Comparison of ENCODE assay signal across 19 cellular contexts in the genomic region with DNA sequence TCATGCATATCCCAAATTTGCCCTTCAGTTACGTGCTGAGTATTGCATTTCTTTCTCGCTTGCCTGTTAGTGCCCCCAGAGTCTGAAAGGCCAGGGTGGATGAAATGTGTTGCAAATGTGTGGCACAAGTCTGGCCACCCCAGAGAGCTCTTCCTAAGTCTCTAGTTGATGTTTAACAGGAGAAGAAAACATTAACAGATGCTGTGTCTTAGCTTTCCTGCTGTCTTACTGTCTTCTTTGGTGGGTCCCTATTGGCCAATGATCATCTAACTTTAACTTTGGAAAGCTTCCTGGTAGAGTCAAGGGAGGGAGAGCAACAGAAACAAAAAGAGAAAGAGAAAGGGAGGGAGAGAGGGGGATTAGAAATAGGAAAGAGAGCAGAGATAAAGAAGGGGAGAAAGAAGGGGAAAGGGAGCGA.
DNase-seq lines count a peak whose midpoint lies in the region; ATAC-seq and TF ChIP-seq lines count a peak whose summit lies in the region.
"Had no signal": no experiment of that assay in that cellular context is flagged by ENCODE, and none has a peak within 500 bp of the region (broad histone marks: within the 10 kb centered on the region; RNA-seq: fewer than 3 reads in every experiment).

No MANE protein-coding gene starts in this region.

- H3K27ac ChIP-seq in GM23338 (ENCODE audit: low read depth) (no peak overlapping the region), fibroblast of lung (ENCODE audit: insufficient read depth, low read length) (no peak overlapping the region), neuronal stem cell (replicated peaks; ENCODE audit: low read length) (no peak overlapping the region)
- H3K27ac ChIP-seq: breast epithelium had no signal

- H3K4ac ChIP-seq in neuronal stem cell (ENCODE audit: low read length) = no peak overlapping the region

- peak; percentile 67 for ATAC-seq in GM23338
- no peak for ATAC-seq in HG02623 (IDR thresholded peaks at IDR 0.05; ENCODE audit: unreplicated experiment)
- ATAC-seq: Right ventricle myocardium inferior; stimulated activated naive CD8-positive, alpha-beta T cell treated with anti-CD3 and anti-CD28 coated beads, Interleukin-15, amount 100 ng/mL, for 72 hours had no signal

- no peak overlapping the region for H2AK5ac ChIP-seq in neuronal stem cell (ENCODE audit: low read depth, low read length)

- TF ChIP-seq CTCF in GM23338 (conservative IDR thresholded peaks at IDR 0.05; ENCODE audit: low read depth in 2 of 2) (no peak), fibroblast of lung (conservative IDR thresholded peaks at IDR 0.05 in 1 of 2, IDR thresholded peaks at IDR 0.05 in 1 of 2; ENCODE audit: low read depth in 1 of 2, low read length in 2 of 2) (no peak)

- H3K36me3 ChIP-seq in GM23338 (ENCODE audit: insufficient read depth) (no peaks in the 10 kb centered on the region), fibroblast of lung (ENCODE audit: control insufficient read depth, insufficient read depth, low read length) (no peaks in the 10 kb centered on the region), neuronal stem cell (replicated peaks in 1 of 2; ENCODE audit: control insufficient read depth in 2 of 2, insufficient read depth in 2 of 2, low read length in 2 of 2) (no peaks in the 10 kb centered on the region)
- H3K36me3 ChIP-seq: BE2C, breast epithelium, MG63 had no signal

- no peaks in the 10 kb centered on the region for H3K79me1 ChIP-seq in neuronal stem cell (ENCODE audit: low read depth, low read length)

- H2BK5ac ChIP-seq in neuronal stem cell (ENCODE audit: low read length) = no peak overlapping the region

- no peaks in the 10 kb centered on the region for H3K79me2 ChIP-seq in GM23338 (replicated peaks; ENCODE audit: insufficient read depth)
- H3K79me2 ChIP-seq in fibroblast of lung (ENCODE audit: control insufficient read depth, insufficient read depth, low read length) = no peaks in the 10 kb centered on the region

- no peak overlapping the region for H3K4me3 Mint-ChIP-seq in GM23338
- H3K4me3 Mint-ChIP-seq: activated naive CD8-positive, alpha-beta T cell treated with anti-CD3 and anti-CD28 coated beads for 36 hours; memory B cell; stimulated activated naive CD8-positive, alpha-beta T cell treated with anti-CD3 and anti-CD28 coated beads, Interleukin-15, amount 100 ng/mL, for 72 hours had no signal

- H3K4me3 ChIP-seq in GM23338 = no peak overlapping the region
- no peak overlapping the region for H3K4me3 ChIP-seq in fibroblast of lung (replicated peaks in 1 of 4; ENCODE audit: control extremely low read depth in 1 of 4, insufficient read depth in 1 of 4, low read depth in 3 of 4, low read length in 4 of 4)
- no peak overlapping the region for H3K4me3 ChIP-seq in neuronal stem cell (ENCODE audit: low read length in 2 of 2)
- H3K4me3 ChIP-seq: breast epithelium, MG63 had no signal

- WGBS in neuronal stem cell (ENCODE audit: extremely low coverage in 2 of 2, insufficient read length in 2 of 2, insufficient replicate concordance in 1 of 2), 2 donors = no CpG with 5 or more reads among the region's 3 CpGs

- H3K23ac ChIP-seq in neuronal stem cell (ENCODE audit: low read depth, low read length, poor library complexity) = no peak overlapping the region

- H2BK15ac ChIP-seq in neuronal stem cell (ENCODE audit: low read length) = no peak overlapping the region

- no peak overlapping the region for H4K91ac ChIP-seq in neuronal stem cell (ENCODE audit: low read depth, low read length, poor library complexity)

- H4K8ac ChIP-seq in neuronal stem cell (ENCODE audit: low read depth, low read length) = no peak overlapping the region

- H3K36me3 Mint-ChIP-seq in GM23338 (ENCODE audit: low read depth) = no peaks in the 10 kb centered on the region
- H3K36me3 Mint-ChIP-seq: activated naive CD8-positive, alpha-beta T cell treated with anti-CD3 and anti-CD28 coated beads for 36 hours; memory B cell had no signal

- no peak overlapping the region for H3K18ac ChIP-seq in neuronal stem cell (ENCODE audit: low read length)

- H3K4me1 Mint-ChIP-seq in GM23338 = peaks cover 21% of the 10 kb centered on the region
- H3K4me1 Mint-ChIP-seq: activated naive CD8-positive, alpha-beta T cell treated with anti-CD3 and anti-CD28 coated beads for 36 hours; memory B cell; stimulated activated naive CD8-positive, alpha-beta T cell treated with anti-CD3 and anti-CD28 coated beads, Interleukin-15, amount 100 ng/mL, for 72 hours had no signal

- no peak overlapping the region for H2BK12ac ChIP-seq in neuronal stem cell (ENCODE audit: low read length)

- peak; percentile 25 for DNase-seq in GM23338 (ENCODE audit: low spot score)
- DNase-seq in NCI-H82 (lab: John Stamatoyannopoulos, UW) = peak; percentile 64
- DNase-seq in fibroblast of lung (ENCODE audit: low read depth in 2 of 2) = no peak
- no peak for DNase-seq in neuronal stem cell (ENCODE audit: low spot score)
- DNase-seq in NCI-H1092 (lab: John Stamatoyannopoulos, UW) = no peak
- DNase-seq in effector CD4-positive, alpha-beta T cell = no peak
- DNase-seq: activated CD4-positive, alpha-beta T cell treated with anti-CD3 and anti-CD28 coated beads for 48 hours; activated naive CD8-positive, alpha-beta T cell treated with anti-CD3 and anti-CD28 coated beads for 36 hours; activated T-cell treated with anti-CD3 and anti-CD28 coated beads for 4 hours; BE2C; HCEC 1CT; MG63; NCI-H2081; NCI-H774; stimulated activated naive CD8-positive, alpha-beta T cell treated with anti-CD3 and anti-CD28 coated beads, Interleukin-15, amount 100 ng/mL, for 72 hours had no signal

- H3K9me3 Mint-ChIP-seq in GM23338 = peaks cover 2% of the 10 kb centered on the region; the same call in 1 of the 3 replicates
- H3K9me3 Mint-ChIP-seq: activated naive CD8-positive, alpha-beta T cell treated with anti-CD3 and anti-CD28 coated beads for 36 hours; stimulated activated naive CD8-positive, alpha-beta T cell treated with anti-CD3 and anti-CD28 coated beads, Interleukin-15, amount 100 ng/mL, for 72 hours had no signal

- H4K20me1 ChIP-seq in GM23338 (replicated peaks; ENCODE audit: insufficient read depth) = no peaks in the 10 kb centered on the region
- H4K20me1 ChIP-seq in fibroblast of lung (ENCODE audit: control insufficient read depth, extremely low read depth, insufficient read depth, low read length) = no peaks in the 10 kb centered on the region

- H3K27me3 Mint-ChIP-seq in GM23338 (ENCODE audit: insufficient read depth, low read depth, poor library complexity) = peaks cover 5% of the 10 kb centered on the region
- H3K27me3 Mint-ChIP-seq: memory B cell; stimulated activated naive CD8-positive, alpha-beta T cell treated with anti-CD3 and anti-CD28 coated beads, Interleukin-15, amount 100 ng/mL, for 72 hours had no signal

- H2AFZ ChIP-seq in GM23338 (peak overlapping the region; percentile 87), fibroblast of lung (ENCODE audit: low read length) (peak overlapping the region; percentile 37), neuronal stem cell (ENCODE audit: low read length) (peak overlapping the region; percentile 83)

- no peak overlapping the region for H3K9ac ChIP-seq in fibroblast of lung (ENCODE audit: insufficient read depth, low read length)
- H3K9ac ChIP-seq in neuronal stem cell (ENCODE audit: low read depth, low read length, poor library complexity) = no peak overlapping the region

- H3K4me2 ChIP-seq in GM23338 (no peak overlapping the region), fibroblast of lung (ENCODE audit: extremely low read depth, insufficient read depth, low read length) (no peak overlapping the region), neuronal stem cell (ENCODE audit: insufficient read depth, low read length, poor library complexity, severe bottlenecking) (no peak overlapping the region)

- H3K27ac Mint-ChIP-seq in GM23338 = no peak overlapping the region; the same call in 1 of the 2 replicates
- H3K27ac Mint-ChIP-seq: activated naive CD8-positive, alpha-beta T cell treated with anti-CD3 and anti-CD28 coated beads for 36 hours; memory B cell had no signal

- H3K14ac ChIP-seq in neuronal stem cell (ENCODE audit: low read length) = no peak overlapping the region

- H3K4me1 ChIP-seq in GM23338 (ENCODE audit: insufficient read depth) = peaks cover 13% of the 10 kb centered on the region; the same call in 1 of the 2 replicates
- no peaks in the 10 kb centered on the region for H3K4me1 ChIP-seq in fibroblast of lung (ENCODE audit: control insufficient read depth, extremely low read depth, insufficient read depth, low read length)
- no peaks in the 10 kb centered on the region for H3K4me1 ChIP-seq in neuronal stem cell (ENCODE audit: control insufficient read depth in 2 of 2, insufficient read depth in 1 of 2, low read depth in 1 of 2, low read length in 2 of 2)
- H3K4me1 ChIP-seq: BE2C, breast epithelium had no signal

- no peak overlapping the region for H2BK120ac ChIP-seq in neuronal stem cell (ENCODE audit: low read depth, low read length)

- H3K9me3 ChIP-seq in fibroblast of lung (ENCODE audit: control insufficient read depth, insufficient read depth, low read depth, low read length) = no peaks in the 10 kb centered on the region
- no peaks in the 10 kb centered on the region for H3K9me3 ChIP-seq in neuronal stem cell (replicated peaks in 1 of 2; ENCODE audit: control insufficient read depth in 2 of 2, insufficient read depth in 1 of 2, low read depth in 1 of 2, low read length in 2 of 2)
- H3K9me3 ChIP-seq: BE2C, breast epithelium, MG63 had no signal

- no peaks in the 10 kb centered on the region for H3F3A ChIP-seq in GM23338 (replicated peaks; ENCODE audit: low read depth)

- H3K9me2 ChIP-seq in GM23338 (ENCODE audit: insufficient read depth) = no peaks in the 10 kb centered on the region

- H3K27me3 ChIP-seq in GM23338 (ENCODE audit: insufficient read depth) (no peaks in the 10 kb centered on the region), fibroblast of lung (ENCODE audit: control insufficient read depth, insufficient read depth, low read length) (no peaks in the 10 kb centered on the region), neuronal stem cell (ENCODE audit: control insufficient read depth in 3 of 3, insufficient read depth in 3 of 3, low read depth in 1 of 3, low read length in 3 of 3) (no peaks in the 10 kb centered on the region)
- H3K27me3 ChIP-seq: BE2C, breast epithelium, MG63 had no signal

TF ChIP-seq in GM23338, 12 proteins besides CTCF, POLR2A, EP300 and RAD21 (continues in another document):
- TF ChIP-seq CREB1 (CRISPR knock-in tag; IDR thresholded peaks at IDR 0.05; ENCODE audit: low read depth) (no peak), ZNF114 (CRISPR knock-in tag; IDR thresholded peaks at IDR 0.05) (no peak), EZH2 (IDR thresholded peaks at IDR 0.05; ENCODE audit: low read depth, unreplicated experiment) (no peak), POLR2AphosphoS5 (IDR thresholded peaks at IDR 0.05; ENCODE audit: low read depth) (no peak), JUNB (IDR thresholded peaks at IDR 0.05; ENCODE audit: unreplicated experiment) (no peak)

Comparison
In these comparisons a context has a peak if more than half of its experiments do, and no peak if none do; other contexts are left out.
1. DNase-seq: peak in GM23338 (single experiment) and NCI-H82 (single experiment); none in fibroblast of lung (0 of 2), neuronal stem cell (single experiment), NCI-H1092 (single experiment) and effector CD4-positive, alpha-beta T cell (single experiment).
2. H2AFZ ChIP-seq: peak in every context shown above with its lines; median percentile 87 in GM23338; 83 in neuronal stem cell; 37 in fibroblast of lung.